8 cellular contexts compared by ENCODE assay signal in the genomic region with DNA sequence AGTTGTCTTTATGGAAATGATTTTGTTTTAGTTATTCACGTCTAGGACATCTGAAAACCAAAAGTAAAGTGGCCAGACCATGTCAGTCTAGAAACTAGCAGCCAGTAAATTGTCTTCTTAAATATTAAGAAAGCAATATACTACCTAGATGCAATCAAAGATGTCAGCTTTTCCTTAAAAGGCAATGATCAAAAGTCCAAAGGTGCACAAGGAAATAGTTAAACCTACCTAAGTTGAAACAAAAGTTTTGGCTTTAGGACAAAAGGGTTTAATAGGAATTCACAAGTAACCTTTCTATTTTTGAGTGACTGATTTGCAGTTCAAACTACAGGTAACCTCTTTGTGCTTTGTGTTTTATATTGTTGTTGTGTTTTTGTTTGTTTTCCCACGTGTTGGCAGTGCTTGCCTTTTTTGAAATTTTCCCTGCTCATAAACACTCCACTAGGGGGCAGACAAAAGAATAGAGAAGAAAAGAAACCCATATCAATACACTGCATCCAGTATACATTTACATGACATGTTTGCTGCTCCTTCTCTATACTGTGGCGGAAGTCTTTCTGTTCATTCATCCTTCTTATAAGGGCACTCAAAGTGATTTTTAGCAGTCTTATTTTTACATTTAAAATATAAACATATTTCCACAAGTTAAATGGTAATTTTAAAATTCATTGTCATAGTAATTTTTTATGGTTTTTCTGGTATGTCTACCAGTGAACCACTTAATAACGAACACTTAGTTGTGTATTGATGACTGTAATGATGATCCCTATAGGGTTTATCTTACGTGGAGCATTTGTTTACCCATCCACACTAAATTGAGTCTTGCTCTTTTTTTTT.
DNase-seq lines count a peak whose midpoint lies in the region; ATAC-seq and TF ChIP-seq lines count a peak whose summit lies in the region.

No MANE protein-coding gene starts in this region.

- H3K4me1 ChIP-seq in mammary epithelial cell (ENCODE audit: insufficient read depth, low read length): no peaks in the 10 kb centered on the region
- H3K4me1 ChIP-seq in mesenchymal stem cell (ENCODE audit: control insufficient read depth, insufficient read depth, low read depth, low read length): no peaks in the 10 kb centered on the region

- no peak overlapping the region for H2AK5ac ChIP-seq in mesenchymal stem cell (ENCODE audit: low read length, severe bottlenecking)

- DNase-seq in AG20443 (ENCODE audit: low spot score) (peak; percentile 27), GM13977 (ENCODE audit: low spot score) (no peak), NCI-H526 treated with DMSO at 0.1 percent for 48 hours (lab: John Stamatoyannopoulos, UW) (peak; percentile 41), mammary epithelial cell (peak; percentile 17), mesenchymal stem cell (peak; percentile 60), activated gamma-delta T cell (lab: John Stamatoyannopoulos, UW) (no peak), amniotic stem cell (lab: John Stamatoyannopoulos, UW) (no peak)

- WGBS in mammary epithelial cell (ENCODE audit: low coverage, missing lambda C conversion rate): 71% methylated on average over 5 of the region's 5 CpGs
- 67% methylated on average over 3 of the region's 5 CpGs for WGBS in mesenchymal stem cell

- H2AFZ ChIP-seq in mammary epithelial cell (ENCODE audit: low read depth, low read length) (no peak overlapping the region), mesenchymal stem cell (ENCODE audit: low read depth, low read length) (no peak overlapping the region)

- H3K9ac ChIP-seq in mammary epithelial cell (ENCODE audit: insufficient read depth, low read length) (no peak overlapping the region), mesenchymal stem cell (ENCODE audit: low read length) (no peak overlapping the region)

- in situ Hi-C loops in GM13977 (cut with MboI; ENCODE audit: low pct_unique_long_range_greater_than_20kb, low sequenced_read_pairs, unreplicated experiment) (no loop called here), mammary epithelial cell (cut with MboI; ENCODE audit: low sequenced_read_pairs in 2 of 2) (no loop called here)

- intact Hi-C loops in mammary epithelial cell (cut with micrococcal nuclease): loop anchor here (1.0 to 2.0 kb wide), 3 partner anchors 63 to 193 kb away; partner anchors contain the start of gene GAB1

- no peak overlapping the region for H4K8ac ChIP-seq in mesenchymal stem cell (ENCODE audit: low read length)

- H4K20me1 ChIP-seq in mammary epithelial cell (ENCODE audit: insufficient read depth, low read length): no peaks in the 10 kb centered on the region

- H3K23ac ChIP-seq in mesenchymal stem cell (ENCODE audit: low read length in 2 of 2): no peak overlapping the region

- H3K14ac ChIP-seq in mesenchymal stem cell (ENCODE audit: low read length in 2 of 2): no peak overlapping the region

- H3K9me3 ChIP-seq in mammary epithelial cell (replicated peaks; ENCODE audit: insufficient read depth, low read length): no peaks in the 10 kb centered on the region
- no peaks in the 10 kb centered on the region for H3K9me3 ChIP-seq in mesenchymal stem cell (ENCODE audit: control insufficient read depth, low read length)

- peak; percentile 62 for TF ChIP-seq CTCF in GM13977 (IDR thresholded peaks at IDR 0.05; ENCODE audit: extremely low read depth, insufficient read depth, missing control alignments)
- TF ChIP-seq CTCF in mammary epithelial cell (conservative IDR thresholded peaks at IDR 0.05 in 1 of 2, IDR thresholded peaks at IDR 0.05 in 1 of 2; ENCODE audit: extremely low read depth in 1 of 2, insufficient read depth in 1 of 2, low read depth in 1 of 2, low read length in 2 of 2): peak; percentile 68 to 71

- H3K36me3 ChIP-seq in mammary epithelial cell (ENCODE audit: insufficient read depth, low read length) (no peaks in the 10 kb centered on the region), mesenchymal stem cell (ENCODE audit: control insufficient read depth in 1 of 2, insufficient read depth in 2 of 2, low read depth in 1 of 2, low read length in 2 of 2) (peaks cover 0 to 2% of the 10 kb centered on the region in 2 experiments)

- ATAC-seq in HG02885 (IDR thresholded peaks at IDR 0.05; ENCODE audit: poor library complexity, unreplicated experiment): peak; percentile 63

- H3K4me2 ChIP-seq in mammary epithelial cell (ENCODE audit: insufficient read depth, low read depth, low read length) (no peak overlapping the region), mesenchymal stem cell (ENCODE audit: low read length, poor library complexity, severe bottlenecking) (no peak overlapping the region)

- no peak overlapping the region for H2BK5ac ChIP-seq in mesenchymal stem cell (ENCODE audit: low read depth, low read length, poor library complexity, severe bottlenecking)

- H3K4me3 ChIP-seq in mammary epithelial cell (replicated peaks in 1 of 3; ENCODE audit: insufficient read depth in 1 of 3, low read depth in 2 of 3, low read length in 3 of 3): no peak overlapping the region
- H3K4me3 ChIP-seq in mesenchymal stem cell (ENCODE audit: insufficient read depth in 1 of 2, low read depth in 1 of 2, low read length in 2 of 2): no peak overlapping the region

- peaks cover 24% of the 10 kb centered on the region for H3K79me1 ChIP-seq in mesenchymal stem cell (replicated peaks; ENCODE audit: low read length, poor library complexity, severe bottlenecking)

- H3K27ac ChIP-seq in mammary epithelial cell (ENCODE audit: insufficient read depth, low read depth, low read length) (no peak overlapping the region), mesenchymal stem cell (ENCODE audit: low read length, poor library complexity, severe bottlenecking) (no peak overlapping the region)

- H2BK12ac ChIP-seq in mesenchymal stem cell (ENCODE audit: low read length in 2 of 2): no peak overlapping the region

- no peak overlapping the region for H2BK120ac ChIP-seq in mesenchymal stem cell (ENCODE audit: low read depth, low read length)

- H3K4ac ChIP-seq in mesenchymal stem cell (ENCODE audit: low read depth in 1 of 2, low read length in 2 of 2): no peak overlapping the region

- H4K91ac ChIP-seq in mesenchymal stem cell (ENCODE audit: low read length): no peak overlapping the region

- no peak overlapping the region for H2BK15ac ChIP-seq in mesenchymal stem cell (ENCODE audit: low read depth, poor library complexity, severe bottlenecking)

- no TSS peak for BruUV-seq in mammary epithelial cell (replicated peaks; lab: Mats Ljungman, UMichigan)

- dilution Hi-C loops in mammary epithelial cell (cut with HindIII; ENCODE audit: low sequenced_read_pairs): no loop called here

- CTCF ChIA-PET in mammary epithelial cell (lab: Charles Lee; ENCODE audit: low non-redundant PET): no interaction called here

- H3K18ac ChIP-seq in mesenchymal stem cell (ENCODE audit: low read depth in 1 of 2, low read length in 2 of 2): no peak overlapping the region

- no peaks in the 10 kb centered on the region for H3K27me3 ChIP-seq in mammary epithelial cell (ENCODE audit: insufficient read depth, low read length)
- no peaks in the 10 kb centered on the region for H3K27me3 ChIP-seq in mesenchymal stem cell (ENCODE audit: control insufficient read depth in 1 of 2, insufficient read depth in 1 of 2, low read length in 2 of 2)

- H3K79me2 ChIP-seq in mammary epithelial cell (ENCODE audit: insufficient read depth, low read length): peaks cover 24% of the 10 kb centered on the region

Comparison
In these comparisons a context has a peak if more than half of its experiments do, and no peak if none do; other contexts are left out.
1. DNase-seq: peak in AG20443 (single experiment), NCI-H526 treated with DMSO at 0.1 percent for 48 hours (single experiment), mammary epithelial cell (single experiment) and mesenchymal stem cell (single experiment); none in GM13977 (single experiment), activated gamma-delta T cell (single experiment) and amniotic stem cell (single experiment).